28 cellular contexts compared by ENCODE assay signal in the genomic region with DNA sequence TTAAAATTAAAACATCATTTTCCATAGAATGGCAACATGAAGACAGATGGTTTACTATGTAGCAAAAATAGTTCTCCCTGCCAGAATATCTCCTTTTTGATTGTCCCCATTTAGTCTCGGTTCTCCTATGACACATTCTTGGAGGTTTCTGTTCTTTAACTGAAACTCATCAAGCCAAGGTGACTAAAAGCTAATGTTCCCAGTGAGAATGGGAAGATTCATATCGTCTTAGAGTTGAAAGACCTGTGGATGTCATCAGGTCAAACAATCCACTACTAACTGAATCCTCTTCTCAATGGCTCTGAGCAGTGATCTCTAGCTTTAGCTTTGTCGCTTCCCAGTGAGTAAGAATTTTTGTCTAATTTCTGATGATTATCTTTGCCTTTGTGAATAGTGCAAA. TPM values are rescaled to one million over a fixed set of nuclear protein-coding genes. Genes with fewer than 3 reads are reported as not detected.
"Had no signal": no experiment of that assay in that cellular context is flagged by ENCODE, and none has a peak within 500 bp of the region (broad histone marks: within the 10 kb centered on the region; RNA-seq: fewer than 3 reads in every experiment).

No MANE protein-coding gene starts in this region.

- H3K36me3 Mint-ChIP-seq: activated naive CD8-positive, alpha-beta T cell treated with anti-CD3 and anti-CD28 coated beads, Interleukin-2, amount 10 ng/mL, durations not matched to agents 7 days and 5 days; stimulated activated effector memory CD8-positive, alpha-beta T cell treated with anti-CD3 and anti-CD28 coated beads, Interleukin-12 subunit alpha, Interleukin-12 subunit beta, amount 100 ng/mL, for 72 hours had no signal

- H3K9me3 ChIP-seq: gastroesophageal sphincter, pancreas, prostate gland, sigmoid colon, stomach, suprapubic skin, tibial nerve had no signal

- H3K27me3 ChIP-seq: tibial nerve had no signal

- ATAC-seq: activated T-cell treated with anti-CD3 and anti-CD28 coated beads, Interleukin-2, amount 50 U/mL, for 4 hours; effector memory CD8-positive, alpha-beta T cell; gastroesophageal sphincter; left colon; pancreas; stimulated activated effector memory CD8-positive, alpha-beta T cell treated with anti-CD3 and anti-CD28 coated beads, Interleukin-12 subunit alpha, Interleukin-12 subunit beta, amount 100 ng/mL, for 72 hours had no signal

- H3K27ac Mint-ChIP-seq: activated CD4-positive, alpha-beta memory T cell treated with anti-CD3 and anti-CD28 coated beads, Interleukin-2, amount 10 ng/mL, durations not matched to agents 7 days and 5 days; activated naive CD8-positive, alpha-beta T cell treated with anti-CD3 and anti-CD28 coated beads, Interleukin-2, amount 10 ng/mL, durations not matched to agents 7 days and 5 days; effector memory CD8-positive, alpha-beta T cell; naive B cell; stimulated activated effector memory CD8-positive, alpha-beta T cell treated with anti-CD3 and anti-CD28 coated beads, Interleukin-12 subunit alpha, Interleukin-12 subunit beta, amount 100 ng/mL, for 72 hours; T-helper 2 cell treated with Interferon-gamma antibody and Interleukin-4, amounts not matched to agents 5 μg/mL and 100 μg/mL, for 36 hours had no signal

- H3K36me3 ChIP-seq: gastroesophageal sphincter, pancreas, prostate gland, sigmoid colon, stomach, suprapubic skin, tibial nerve had no signal

- H3K4me3 Mint-ChIP-seq: activated CD4-positive, alpha-beta memory T cell treated with anti-CD3 and anti-CD28 coated beads, Interleukin-2, amount 10 ng/mL, durations not matched to agents 7 days and 5 days; activated naive CD8-positive, alpha-beta T cell treated with anti-CD3 and anti-CD28 coated beads, Interleukin-2, amount 10 ng/mL, durations not matched to agents 7 days and 5 days; activated T-cell treated with anti-CD3 and anti-CD28 coated beads, Interleukin-2, amount 50 U/mL, for 4 hours; effector memory CD8-positive, alpha-beta T cell; stimulated activated effector memory CD8-positive, alpha-beta T cell treated with anti-CD3 and anti-CD28 coated beads, Interleukin-12 subunit alpha, Interleukin-12 subunit beta, amount 100 ng/mL, for 72 hours had no signal

- H3K4me3 ChIP-seq: pancreas, prostate gland, sigmoid colon, stomach, suprapubic skin, tibial nerve had no signal

- H3K4me1 Mint-ChIP-seq: activated CD4-positive, alpha-beta memory T cell treated with anti-CD3 and anti-CD28 coated beads, Interleukin-2, amount 10 ng/mL, durations not matched to agents 7 days and 5 days; activated naive CD8-positive, alpha-beta T cell treated with anti-CD3 and anti-CD28 coated beads, Interleukin-2, amount 10 ng/mL, durations not matched to agents 7 days and 5 days; stimulated activated effector memory CD8-positive, alpha-beta T cell treated with anti-CD3 and anti-CD28 coated beads, Interleukin-12 subunit alpha, Interleukin-12 subunit beta, amount 100 ng/mL, for 72 hours had no signal

- H3K9me3 Mint-ChIP-seq: activated CD4-positive, alpha-beta memory T cell treated with anti-CD3 and anti-CD28 coated beads, Interleukin-2, amount 10 ng/mL, durations not matched to agents 7 days and 5 days; activated naive CD8-positive, alpha-beta T cell treated with anti-CD3 and anti-CD28 coated beads, Interleukin-2, amount 10 ng/mL, durations not matched to agents 7 days and 5 days; activated T-cell treated with anti-CD3 and anti-CD28 coated beads, Interleukin-2, amount 50 U/mL, for 4 hours; T-helper 2 cell treated with Interferon-gamma antibody and Interleukin-4, amounts not matched to agents 5 μg/mL and 100 μg/mL, for 36 hours had no signal

- DNase-seq: activated CD4-positive, alpha-beta memory T cell treated with anti-CD3 and anti-CD28 coated beads, Interleukin-2, amount 10 ng/mL, durations not matched to agents 7 days and 5 days; activated CD4-positive, alpha-beta T cell treated with anti-CD3 and anti-CD28 coated beads, Interleukin-2, amount 10 ng/mL, durations not matched to agents 24 days and 14 days; activated CD8-positive, alpha-beta memory T cell treated with anti-CD3 and anti-CD28 coated beads, Interleukin-2, amount 50 U/mL, for 48 hours; activated naive CD4-positive, alpha-beta T cell treated with Interleukin-2 at 50 U/mL for 16 hours; activated naive CD8-positive, alpha-beta T cell treated with anti-CD3 and anti-CD28 coated beads, Interleukin-2, amount 10 ng/mL, durations not matched to agents 7 days and 5 days; activated T-cell treated with anti-CD3 and anti-CD28 coated beads, Interleukin-2, amount 50 U/mL, for 4 hours; amniotic stem cell; caudate nucleus; cortex of kidney; effector memory CD8-positive, alpha-beta T cell; head of caudate nucleus; hippocampal formation; kidney; left colon; mammary epithelial cell; naive B cell; nucleus accumbens; pancreas; sigmoid colon; small intestine; stimulated activated CD4-positive, alpha-beta T cell treated with anti-CD3 and anti-CD28 coated beads, Interleukin-4, amount 100 ng/mL, for 24 hours; stomach had no signal

RNA-seq across cellular contexts. Expression of gene DOK5, which starts 1.3 kb away (rescaled TPM):
- total RNA-seq: activated CD4-positive, alpha-beta memory T cell treated with anti-CD3 and anti-CD28 coated beads, Interleukin-2, amount 10 ng/mL, durations not matched to agents 7 days and 5 days; activated naive CD8-positive, alpha-beta T cell treated with anti-CD3 and anti-CD28 coated beads, Interleukin-2, amount 10 ng/mL, durations not matched to agents 7 days and 5 days had no signal
